In genomic region chr4:86898562-86898961, GRCh38 we compare ENCODE assay signal across 9 cellular contexts. TPM values are rescaled to one million over a fixed set of nuclear protein-coding genes. Genes with fewer than 3 reads are reported as not detected.
DNase-seq lines count a peak whose midpoint lies in the region; ATAC-seq and TF ChIP-seq lines count a peak whose summit lies in the region.
"Had no signal": no experiment of that assay in that cellular context is flagged by ENCODE, and none has a peak within 500 bp of the region (broad histone marks: within the 10 kb centered on the region; RNA-seq: fewer than 3 reads in every experiment).

No MANE protein-coding gene starts in this region.

- ATAC-seq in RWPE2 (ENCODE audit: low read depth): peak; percentile 74
- no peak for ATAC-seq in foreskin keratinocyte
- ATAC-seq in GM18873 (IDR thresholded peaks at IDR 0.05; ENCODE audit: low FRiP score, unreplicated experiment): no peak
- ATAC-seq in HG03571 (IDR thresholded peaks at IDR 0.05; ENCODE audit: unreplicated experiment): no peak

- no peaks in the 10 kb centered on the region for H3K9me3 ChIP-seq in RWPE2 (ENCODE audit: severe bottlenecking)

- no peaks in the 10 kb centered on the region for H3K36me3 ChIP-seq in RWPE2 (ENCODE audit: low read depth)

- H3K4me1 ChIP-seq in RWPE2 (ENCODE audit: insufficient read depth, poor library complexity, severe bottlenecking) (peaks cover 8% of the 10 kb centered on the region), foreskin keratinocyte (peaks cover 6% of the 10 kb centered on the region)

- H3K27me3 ChIP-seq in RWPE2 (ENCODE audit: insufficient read depth, poor library complexity, severe bottlenecking) (no peaks in the 10 kb centered on the region), foreskin keratinocyte (no peaks in the 10 kb centered on the region), dorsolateral prefrontal cortex (no peaks in the 10 kb centered on the region)

- POLR2A ChIA-PET in AG04449 (lab: Yijun Ruan, JAX): no interaction called here

- H3K4me3 ChIP-seq in AG04449 (ENCODE audit: low read depth, low read length) (no peak overlapping the region), RWPE2 (ENCODE audit: severe bottlenecking) (no peak overlapping the region), dorsolateral prefrontal cortex (no peak overlapping the region)

- no peak overlapping the region for H3K27ac ChIP-seq in RWPE2 (ENCODE audit: poor library complexity, severe bottlenecking)
- no peak overlapping the region for H3K27ac ChIP-seq in foreskin keratinocyte
- no peak overlapping the region for H3K27ac ChIP-seq in dorsolateral prefrontal cortex

- intact Hi-C loops in dorsolateral prefrontal cortex (cut with DNase I): loop anchor here in 1 of 2 donors (10.0 kb wide), 1 partner anchor 374 kb away; no protein-coding TSS in a partner anchor

- CTCF ChIA-PET in AG04449 (lab: Yijun Ruan, JAX): interaction anchor here (1.0 to 11.3 kb wide), 3 partner anchors 375 to 409 kb away, joined by 3 to 180 read pairs (median 4); no protein-coding TSS in a partner anchor

- DNase-seq in AG04449 (ENCODE audit: low read depth, low spot score) (no peak), RWPE2 (ENCODE audit: low spot score) (no peak), foreskin keratinocyte (no peak), dorsolateral prefrontal cortex (no peak)
- no peak for DNase-seq in activated CD4-positive, alpha-beta T cell treated with anti-CD3 and anti-CD28 coated beads, Interleukin-2, amount 50 U/mL, for 4 hours
- DNase-seq: DMS153 had no signal

- TF ChIP-seq CTCF in AG04449 (IDR thresholded peaks at IDR 0.05; ENCODE audit: insufficient read depth, low read length, missing control alignments): peak; percentile 8
- TF ChIP-seq CTCF in GM12874 (IDR thresholded peaks at IDR 0.05; ENCODE audit: insufficient read depth, low read depth, low read length): peak; percentile 42; the same call in 1 of the 2 replicates
- peak; percentile 74 for TF ChIP-seq CTCF in RWPE2 (IDR thresholded peaks at IDR 0.05; ENCODE audit: poor library complexity, severe bottlenecking)
- peak; percentile 64 for TF ChIP-seq CTCF in foreskin keratinocyte (conservative IDR thresholded peaks at IDR 0.05)
- TF ChIP-seq CTCF in dorsolateral prefrontal cortex (IDR thresholded peaks at IDR 0.05 in 54 of 56, conservative IDR thresholded peaks at IDR 0.05 in 2 of 56; ENCODE audit: low read depth in 1 of 56, partially characterized antibody in 56 of 56): peak in 8 of 56 donors; percentile 3 to 21 (median 13)

RNA-seq across cellular contexts. Expression of gene C4orf36, which starts 6.3 kb away (rescaled TPM):
- total RNA-seq in foreskin keratinocyte: 2.8 and 3.2 TPM in 2 replicates
- 3.2 and 3.9 TPM in 2 replicates for polyA plus RNA-seq in foreskin keratinocyte
- total RNA-seq in dorsolateral prefrontal cortex: 1 to 10 TPM in 92 of 120 experiments, under 1 TPM in 7, not detected in 21; 0.52 to 5.5 (median 2.0) TPM

RNA-seq across cellular contexts. Expression of gene AFF1, which starts 36.2 kb away (rescaled TPM):
- total RNA-seq in foreskin keratinocyte: 16.4 and 19.5 TPM in 2 replicates
- polyA plus RNA-seq in foreskin keratinocyte: 2.3 and 2.7 TPM in 2 replicates
- total RNA-seq in dorsolateral prefrontal cortex: 10 to 100 TPM; 37.6 to 89.2 (median 55.4) TPM

RNA-seq across cellular contexts. Expression of gene SLC10A6, which starts 49.4 kb away (rescaled TPM):
- total RNA-seq in foreskin keratinocyte (12.7 and 17.1 TPM in 2 replicates), dorsolateral prefrontal cortex (1 to 10 TPM in 30 of 120 experiments, under 1 TPM in 72, not detected in 18; 0.24 to 8.9 (median 0.78) TPM)
- 1.2 and 1.9 TPM in 2 replicates for polyA plus RNA-seq in foreskin keratinocyte
